In genomic region chr1:211257831-211258225, GRCh38 we compare ENCODE assay signal across 7 cellular contexts.
DNase-seq lines count a peak whose midpoint lies in the region; ATAC-seq lines count a peak whose summit lies in the region.

No MANE protein-coding gene starts in this region.

- peak overlapping the region; percentile 92 for H3K4me3 Mint-ChIP-seq in activated naive CD8-positive, alpha-beta T cell

- H3K9me3 ChIP-seq in HUES6 (ENCODE audit: control insufficient read depth, insufficient read depth, low read depth, low read length) (no peaks in the 10 kb centered on the region), stomach smooth muscle (ENCODE audit: control insufficient read depth in 2 of 2, low read length in 2 of 2) (no peaks in the 10 kb centered on the region)

- H3K27ac ChIP-seq in HUES6 (ENCODE audit: low read depth, low read length) (peak overlapping the region; percentile 95), stomach smooth muscle (ENCODE audit: low read length) (peak overlapping the region; percentile 98)

- ATAC-seq in GM18873 (IDR thresholded peaks at IDR 0.05; ENCODE audit: low FRiP score, unreplicated experiment) (no peak), GM19328 (IDR thresholded peaks at IDR 0.05; ENCODE audit: unreplicated experiment) (no peak)

- H3K4me1 ChIP-seq in HUES6 (ENCODE audit: control insufficient read depth, insufficient read depth, low read length) (peaks cover 17% of the 10 kb centered on the region), stomach smooth muscle (ENCODE audit: control insufficient read depth, insufficient read depth, low read length) (peaks cover 17% of the 10 kb centered on the region)

- H3K36me3 ChIP-seq in HUES6 (ENCODE audit: control insufficient read depth, insufficient read depth, low read length) (no peaks in the 10 kb centered on the region; the same call in 1 of the 2 replicates), stomach smooth muscle (ENCODE audit: control insufficient read depth in 2 of 2, insufficient read depth in 2 of 2, low read length in 2 of 2) (no peaks in the 10 kb centered on the region)

- peaks cover 24% of the 10 kb centered on the region for H3K4me1 Mint-ChIP-seq in activated naive CD8-positive, alpha-beta T cell (ENCODE audit: low read depth)

- H3K27me3 ChIP-seq in HUES6 (ENCODE audit: control insufficient read depth, insufficient read depth, low read length) (no peaks in the 10 kb centered on the region), stomach smooth muscle (ENCODE audit: control insufficient read depth in 1 of 2, insufficient read depth in 2 of 2, low read length in 2 of 2) (no peaks in the 10 kb centered on the region)

- DNase-seq in inferior parietal cortex (ENCODE audit: extremely low spot score), result peak; percentile 25
- no peak for DNase-seq in stimulated activated CD4-positive, alpha-beta T cell treated with anti-CD3 and anti-CD28 coated beads, Interleukin-4, amount 100 ng/mL, for 24 hours

- no peaks in the 10 kb centered on the region for H3K27me3 Mint-ChIP-seq in activated naive CD8-positive, alpha-beta T cell

- peak overlapping the region; percentile 95 for H3K27ac Mint-ChIP-seq in activated naive CD8-positive, alpha-beta T cell

- H3K4me3 ChIP-seq in HUES6 (ENCODE audit: low read depth, low read length), result peak overlapping the region; percentile 82
- H3K4me3 ChIP-seq in stomach smooth muscle (ENCODE audit: low read length in 2 of 2), result peak overlapping the region; percentile 56 to 90

- no peaks in the 10 kb centered on the region for H3K36me3 Mint-ChIP-seq in activated naive CD8-positive, alpha-beta T cell

- H3K9me3 Mint-ChIP-seq in activated naive CD8-positive, alpha-beta T cell (ENCODE audit: low read depth), result no peaks in the 10 kb centered on the region

- peak overlapping the region; percentile 93 for H3K9ac ChIP-seq in HUES6 (ENCODE audit: low read length)
- peak overlapping the region; percentile 94 to 96 for H3K9ac ChIP-seq in stomach smooth muscle (ENCODE audit: low read length in 2 of 2)
